Comparison of ENCODE assay signal across 10 cellular contexts in the genomic region with DNA sequence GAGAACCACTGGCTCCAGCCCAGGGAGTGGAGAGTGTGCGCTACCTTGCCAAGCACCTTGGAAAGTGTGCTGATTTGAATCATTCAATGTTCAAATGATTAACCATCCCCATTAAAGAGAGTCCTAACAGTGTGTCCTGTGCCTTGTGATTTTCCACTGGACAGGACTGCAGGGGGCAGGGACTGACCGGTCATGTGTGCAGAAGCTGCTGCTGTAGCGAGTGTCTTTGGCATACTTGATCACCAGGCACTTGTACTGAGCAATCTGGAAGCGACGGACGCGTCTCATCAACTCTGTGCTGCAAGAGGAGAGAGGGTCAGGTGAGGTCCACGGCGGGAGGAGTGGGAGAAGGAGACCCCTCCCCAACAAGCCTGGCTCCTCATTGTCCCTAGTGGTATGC. TPM values are rescaled to one million over a fixed set of nuclear protein-coding genes. Genes with fewer than 3 reads are reported as not detected.
DNase-seq lines count a peak whose midpoint lies in the region; ATAC-seq and TF ChIP-seq lines count a peak whose summit lies in the region.
"Had no signal": no experiment of that assay in that cellular context is flagged by ENCODE, and none has a peak within 500 bp of the region (broad histone marks: within the 10 kb centered on the region; RNA-seq: fewer than 3 reads in every experiment).

No MANE protein-coding gene starts in this region.

- peak overlapping the region in 6 of 11 experiments; percentile 37 to 91 (median 88); a peak in 8 of 22 replicates for H3K9ac ChIP-seq in BLaER1 treated with 17β-estradiol and CSF1 and Interleukin-3, amounts not matched to agents 10 nM and 100 nM
- H3K9ac ChIP-seq in HUES64 (ENCODE audit: low read depth, low read length): no peak overlapping the region

- H3K36me3 ChIP-seq in BLaER1 treated with 17β-estradiol and CSF1 and Interleukin-3, amounts not matched to agents 10 nM and 100 nM: peaks cover 0 to 65% (median 49%) of the 10 kb centered on the region in 11 experiments; a peak in 18 of 22 replicates
- H3K36me3 ChIP-seq in HUES64 (ENCODE audit: insufficient read depth, low read length) (peaks cover 61% of the 10 kb centered on the region), body of pancreas (replicated peaks in 1 of 2; ENCODE audit: insufficient read depth in 1 of 2, low read depth in 2 of 2) (no peaks in the 10 kb centered on the region)

- H3K4me1 ChIP-seq in BLaER1 treated with 17β-estradiol and CSF1 and Interleukin-3, amounts not matched to agents 10 nM and 100 nM: peaks cover 58 to 88% (median 77%) of the 10 kb centered on the region in 10 experiments
- H3K4me1 ChIP-seq in HUES64 (ENCODE audit: insufficient read depth, low read length) (peaks cover 10% of the 10 kb centered on the region; the same call in 1 of the 2 replicates), body of pancreas (peaks cover 77% of the 10 kb centered on the region)

- peaks cover 44% of the 10 kb centered on the region for H3K4me1 Mint-ChIP-seq in nephron progenitor cell

- peaks cover 3% of the 10 kb centered on the region for H3K27me3 Mint-ChIP-seq in nephron progenitor cell (ENCODE audit: low read depth, poor library complexity)

- no peaks in the 10 kb centered on the region for H3K27me3 ChIP-seq in BLaER1 treated with 17β-estradiol and CSF1 and Interleukin-3, amounts not matched to agents 10 nM and 100 nM
- H3K27me3 ChIP-seq in HUES64 (ENCODE audit: insufficient read depth, low read length) (no peaks in the 10 kb centered on the region), body of pancreas (no peaks in the 10 kb centered on the region)

- peak overlapping the region in 10 of 11 experiments; percentile 84 to 96 (median 92); a peak in 18 of 22 replicates for H3K4me2 ChIP-seq in BLaER1 treated with 17β-estradiol and CSF1 and Interleukin-3, amounts not matched to agents 10 nM and 100 nM

- DNase-seq in body of pancreas (peak in 3 of 4 donors; percentile 52 to 62 (median 57)), nephron progenitor cell (peak; percentile 30), cerebellar nuclear complex (lab: John Stamatoyannopoulos, UW) (no peak), AG08396 (ENCODE audit: low spot score) (no peak), GM13977 (ENCODE audit: low spot score) (no peak)
- DNase-seq: erythroblast had no signal

- H3K4me3 Mint-ChIP-seq in nephron progenitor cell: peak overlapping the region; percentile 81

- H4K20me1 ChIP-seq in BLaER1 treated with 17β-estradiol and CSF1 and Interleukin-3, amounts not matched to agents 10 nM and 100 nM: peaks cover 0 to 42% (median 9%) of the 10 kb centered on the region in 11 experiments; a peak in 10 of 22 replicates

- 84% methylated on average over 9 of the region's 9 CpGs for WGBS in HUES64
- WGBS in body of pancreas, 2 donors: 10 to 22% methylated on average over 9 of the region's 9 CpGs

- peaks cover 40% of the 10 kb centered on the region for H3K36me3 Mint-ChIP-seq in nephron progenitor cell (ENCODE audit: low read depth)

- no peak overlapping the region for H3K27ac ChIP-seq in BLaER1 treated with 17β-estradiol and CSF1 and Interleukin-3, amounts not matched to agents 10 nM and 100 nM
- H3K27ac ChIP-seq in HUES64 (ENCODE audit: low read depth, low read length): no peak overlapping the region
- H3K27ac ChIP-seq in body of pancreas: peak overlapping the region; percentile 73 to 89 (median 79)

- TF ChIP-seq CTCF in body of pancreas (IDR thresholded peaks at IDR 0.05): no peak
- TF ChIP-seq CTCF in nephron progenitor cell (IDR thresholded peaks at IDR 0.05): no peak
- no peak for TF ChIP-seq CTCF in GM13977 (IDR thresholded peaks at IDR 0.05; ENCODE audit: extremely low read depth, insufficient read depth, missing control alignments)

- intact Hi-C loops in body of pancreas (cut with DNase I): no loop called here

- H3K9me3 ChIP-seq in BLaER1 treated with 17β-estradiol and CSF1 and Interleukin-3, amounts not matched to agents 10 nM and 100 nM (replicated peaks in 1 of 11): no peaks in the 10 kb centered on the region
- no peaks in the 10 kb centered on the region for H3K9me3 ChIP-seq in HUES64 (ENCODE audit: insufficient read depth, low read depth, low read length)
- no peaks in the 10 kb centered on the region for H3K9me3 ChIP-seq in body of pancreas

- in situ Hi-C loops in GM13977 (cut with MboI; ENCODE audit: low pct_unique_long_range_greater_than_20kb, low sequenced_read_pairs, unreplicated experiment): no loop called here

- peak overlapping the region; percentile 82 for H3K27ac Mint-ChIP-seq in nephron progenitor cell

- H3K9me3 Mint-ChIP-seq in nephron progenitor cell: no peaks in the 10 kb centered on the region

- H3K4me3 ChIP-seq in BLaER1 treated with 17β-estradiol and CSF1 and Interleukin-3, amounts not matched to agents 10 nM and 100 nM: peak overlapping the region in 4 of 10 experiments; percentile 6 to 78 (median 70); a peak in 3 of 20 replicates
- peak overlapping the region; percentile 88; the same call in 1 of the 2 replicates for H3K4me3 ChIP-seq in HUES64 (ENCODE audit: low read length)
- no peak overlapping the region for H3K4me3 ChIP-seq in body of pancreas

- ATAC-seq in body of pancreas (peak; percentile 3), HG03439 (IDR thresholded peaks at IDR 0.05; ENCODE audit: unreplicated experiment) (no peak)

- peak in 2 of 3 donors; percentile 16 to 40 for TF ChIP-seq POLR2A in body of pancreas (IDR thresholded peaks at IDR 0.05)

RNA-seq across cellular contexts. Expression of gene TK1, which starts 2.0 kb away (rescaled TPM):
- polyA plus RNA-seq in HUES64 (2013, experiment 1 of 2): 64.5 TPM
- polyA plus RNA-seq in HUES64 (2013, experiment 2 of 2): 62.3 TPM
- 1 to 10 TPM in 1 of 2 donors, under 1 TPM in 1; 0.66 to 4.9 TPM for total RNA-seq in body of pancreas

RNA-seq across cellular contexts. Expression of gene AFMID, which starts 2.3 kb away (rescaled TPM):
- 40.7 TPM for polyA plus RNA-seq in HUES64 (2013, experiment 1 of 2)
- polyA plus RNA-seq in HUES64 (2013, experiment 2 of 2): 40.2 TPM
- total RNA-seq in body of pancreas: 10 to 100 TPM; 78.9 to 94.6 TPM

RNA-seq across cellular contexts. Expression of gene SYNGR2, which starts 16.5 kb away (rescaled TPM):
- polyA plus RNA-seq in HUES64 (2013, experiment 1 of 2): 24.1 TPM
- polyA plus RNA-seq in HUES64 (2013, experiment 2 of 2): 21.4 TPM
- total RNA-seq in body of pancreas: 10 to 100 TPM; 68.6 to 86.4 TPM

RNA-seq across cellular contexts. Expression of gene BIRC5, which starts 29.2 kb away (rescaled TPM):
- 91.6 TPM for polyA plus RNA-seq in HUES64 (2013, experiment 1 of 2)
- 99.2 TPM for polyA plus RNA-seq in HUES64 (2013, experiment 2 of 2)
- not detected for total RNA-seq in body of pancreas

RNA-seq across cellular contexts. Expression of gene C17orf99, which starts 38.7 kb away (rescaled TPM):
- polyA plus RNA-seq in HUES64 (2013, experiment 1 of 2): not detected
- not detected for polyA plus RNA-seq in HUES64 (2013, experiment 2 of 2)
- total RNA-seq in body of pancreas: not detected
- total RNA-seq: posterior vena cava had no signal

Comparison
In these comparisons a context has a peak if more than half of its experiments do, and no peak if none do; other contexts are left out.
1. H3K27ac ChIP-seq: peak in body of pancreas (4 of 4); none in BLaER1 treated with 17β-estradiol and CSF1 and Interleukin-3, amounts not matched to agents 10 nM and 100 nM (0 of 11) and HUES64 (single experiment).
2. DNase-seq: peak in body of pancreas (3 of 4) and nephron progenitor cell (single experiment); none in cerebellar nuclear complex (0 of 2), AG08396 (single experiment) and GM13977 (single experiment).